Comparison of ENCODE assay signal across 1 cellular context in genomic region chr6:122322824-122323223, GRCh38.
TF ChIP-seq lines count a peak whose summit lies in the region.

No MANE protein-coding gene starts in this region.

TF ChIP-seq in WTC11, 78 proteins besides CTCF, POLR2A, EP300 and RAD21 (continued from another document):
- TF ChIP-seq, protein P1, sequence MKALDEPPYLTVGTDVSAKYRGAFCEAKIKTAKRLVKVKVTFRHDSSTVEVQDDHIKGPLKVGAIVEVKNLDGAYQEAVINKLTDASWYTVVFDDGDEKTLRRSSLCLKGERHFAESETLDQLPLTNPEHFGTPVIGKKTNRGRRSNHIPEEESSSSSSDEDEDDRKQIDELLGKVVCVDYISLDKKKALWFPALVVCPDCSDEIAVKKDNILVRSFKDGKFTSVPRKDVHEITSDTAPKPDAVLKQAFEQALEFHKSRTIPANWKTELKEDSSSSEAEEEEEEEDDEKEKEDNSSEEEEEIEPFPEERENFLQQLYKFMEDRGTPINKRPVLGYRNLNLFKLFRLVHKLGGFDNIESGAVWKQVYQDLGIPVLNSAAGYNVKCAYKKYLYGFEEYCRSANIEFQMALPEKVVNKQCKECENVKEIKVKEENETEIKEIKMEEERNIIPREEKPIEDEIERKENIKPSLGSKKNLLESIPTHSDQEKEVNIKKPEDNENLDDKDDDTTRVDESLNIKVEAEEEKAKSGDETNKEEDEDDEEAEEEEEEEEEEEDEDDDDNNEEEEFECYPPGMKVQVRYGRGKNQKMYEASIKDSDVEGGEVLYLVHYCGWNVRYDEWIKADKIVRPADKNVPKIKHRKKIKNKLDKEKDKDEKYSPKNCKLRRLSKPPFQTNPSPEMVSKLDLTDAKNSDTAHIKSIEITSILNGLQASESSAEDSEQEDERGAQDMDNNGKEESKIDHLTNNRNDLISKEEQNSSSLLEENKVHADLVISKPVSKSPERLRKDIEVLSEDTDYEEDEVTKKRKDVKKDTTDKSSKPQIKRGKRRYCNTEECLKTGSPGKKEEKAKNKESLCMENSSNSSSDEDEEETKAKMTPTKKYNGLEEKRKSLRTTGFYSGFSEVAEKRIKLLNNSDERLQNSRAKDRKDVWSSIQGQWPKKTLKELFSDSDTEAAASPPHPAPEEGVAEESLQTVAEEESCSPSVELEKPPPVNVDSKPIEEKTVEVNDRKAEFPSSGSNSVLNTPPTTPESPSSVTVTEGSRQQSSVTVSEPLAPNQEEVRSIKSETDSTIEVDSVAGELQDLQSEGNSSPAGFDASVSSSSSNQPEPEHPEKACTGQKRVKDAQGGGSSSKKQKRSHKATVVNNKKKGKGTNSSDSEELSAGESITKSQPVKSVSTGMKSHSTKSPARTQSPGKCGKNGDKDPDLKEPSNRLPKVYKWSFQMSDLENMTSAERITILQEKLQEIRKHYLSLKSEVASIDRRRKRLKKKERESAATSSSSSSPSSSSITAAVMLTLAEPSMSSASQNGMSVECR (CRISPR knock-in tag; IDR thresholded peaks at IDR 0.05; ENCODE audit: borderline replicate concordance) = no peak
- TF ChIP-seq ZMAT4 (CRISPR knock-in tag; IDR thresholded peaks at IDR 0.05) (no peak), ATF2 (CRISPR knock-in tag; IDR thresholded peaks at IDR 0.05; ENCODE audit: borderline replicate concordance, low read depth) (no peak), GRHL2 (CRISPR knock-in tag; IDR thresholded peaks at IDR 0.05; ENCODE audit: insufficient replicate concordance, severe bottlenecking) (no peak), PREB (CRISPR knock-in tag; IDR thresholded peaks at IDR 0.05; ENCODE audit: borderline replicate concordance) (no peak)
